ENCODE assay signal across 22 cellular contexts in the genomic region with DNA sequence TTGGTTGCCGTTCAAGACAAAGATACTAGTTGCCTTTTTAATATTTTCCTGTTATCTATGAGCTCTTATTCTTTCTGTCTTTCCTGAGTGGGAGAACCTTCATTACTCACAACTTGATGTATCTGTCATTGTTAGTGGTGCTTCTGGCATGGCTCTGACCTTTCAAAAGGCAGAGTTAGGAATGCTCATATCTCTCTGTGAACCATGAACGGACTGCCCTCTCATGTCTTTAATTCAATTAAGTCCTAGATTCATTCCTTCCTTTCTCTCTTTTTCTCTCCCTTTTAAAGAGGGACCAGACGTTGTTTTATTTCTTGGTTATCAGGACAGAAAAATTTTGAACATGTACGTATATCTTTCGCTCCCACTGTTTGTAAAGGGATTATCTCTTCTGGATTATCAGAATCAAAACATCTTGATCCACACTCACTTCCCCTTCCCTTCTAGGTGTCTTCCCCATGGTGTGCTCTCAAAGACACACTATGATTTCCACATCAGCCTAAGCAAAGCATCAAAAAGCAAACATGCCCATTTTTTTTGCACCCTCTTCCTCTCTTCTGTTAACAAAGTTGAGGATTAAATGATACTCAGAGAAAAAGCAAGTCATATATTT.
DNase-seq lines count a peak whose midpoint lies in the region; ATAC-seq, FAIRE-seq and TF ChIP-seq lines count a peak whose summit lies in the region.
"Had no signal": no experiment of that assay in that cellular context is flagged by ENCODE, and none has a peak within 500 bp of the region (broad histone marks: within the 10 kb centered on the region; RNA-seq: fewer than 3 reads in every experiment).

No MANE protein-coding gene starts in this region.

- H3K27ac Mint-ChIP-seq in Caco-2 (ENCODE audit: unreplicated experiment), result peak overlapping the region; percentile 32
- peak overlapping the region; percentile 65 for H3K27ac Mint-ChIP-seq in mesothelial cell of epicardium
- H3K27ac Mint-ChIP-seq: activated naive CD8-positive, alpha-beta T cell treated with anti-CD3 and anti-CD28 coated beads, Interleukin-2, amount 50 U/mL, for 24 hours had no signal

- H3K9me3 ChIP-seq in Caco-2 (no peaks in the 10 kb centered on the region), K562 (replicated peaks; ENCODE audit: control insufficient read depth, insufficient read depth, low read depth, low read length) (no peaks in the 10 kb centered on the region)
- H3K9me3 ChIP-seq: prostate gland, tibial nerve had no signal

- H3K9me3 Mint-ChIP-seq in Caco-2 (ENCODE audit: unreplicated experiment) (no peaks in the 10 kb centered on the region), mesothelial cell of epicardium (no peaks in the 10 kb centered on the region)
- H3K9me3 Mint-ChIP-seq: activated naive CD8-positive, alpha-beta T cell treated with anti-CD3 and anti-CD28 coated beads, Interleukin-2, amount 50 U/mL, for 24 hours had no signal

- H3K4me3 ChIP-seq in Caco-2 (ENCODE audit: low read depth, low read length), result no peak overlapping the region
- no peak overlapping the region for H3K4me3 ChIP-seq in HL-60 (replicated peaks; ENCODE audit: insufficient read depth, low read length)
- no peak overlapping the region for H3K4me3 ChIP-seq in K562
- H3K4me3 ChIP-seq: prostate gland, tibial nerve had no signal

- BruUV-seq in Caco-2 (replicated peaks; lab: Mats Ljungman, UMichigan) (no TSS peak), K562 (replicated peaks; lab: Mats Ljungman, UMichigan) (no TSS peak)

- peaks cover 9% of the 10 kb centered on the region; the same call in 2 of the 3 replicates for H3K79me2 ChIP-seq in K562 (ENCODE audit: control insufficient read depth, insufficient read depth, low read length)

- H3K4me3 Mint-ChIP-seq in Caco-2 (ENCODE audit: unreplicated experiment) (peak overlapping the region; percentile 49), mesothelial cell of epicardium (no peak overlapping the region)
- H3K4me3 Mint-ChIP-seq: activated naive CD8-positive, alpha-beta T cell treated with anti-CD3 and anti-CD28 coated beads, Interleukin-2, amount 50 U/mL, for 24 hours had no signal

- no peak overlapping the region for H3K9ac ChIP-seq in K562 (ENCODE audit: insufficient read depth in 1 of 2, low read depth in 2 of 2, low read length in 2 of 2)

- no peak for TF ChIP-seq EP300 in K562 (IDR thresholded peaks at IDR 0.05; ENCODE audit: low read length)

- no peak for DNase-seq in Caco-2
- DNase-seq in HL-60 (ENCODE audit: low read depth in 1 of 2, low spot score in 1 of 2), result peak; percentile 8 to 26
- no peak for DNase-seq in K562 (ENCODE audit: extremely low read depth in 1 of 4, low spot score in 3 of 4)
- no peak for DNase-seq in mesothelial cell of epicardium (ENCODE audit: low spot score in 2 of 2, unreplicated experiment in 2 of 2)
- DNase-seq in stimulated activated CD4-positive, alpha-beta T cell treated with anti-CD3 and anti-CD28 coated beads, Interleukin-1b, Interleukin-23, amount 100 ng/mL, for 48 hours, result no peak
- no peak for DNase-seq in KBM-7
- DNase-seq: activated CD4-positive, alpha-beta T cell treated with anti-CD3 and anti-CD28 coated beads for 48 hours; activated naive CD8-positive, alpha-beta T cell treated with anti-CD3 and anti-CD28 coated beads, Interleukin-2, amount 50 U/mL, for 24 hours; dermis blood vessel endothelial cell; DMS79 treated with DMSO at 0.1 percent for 48 hours; foreskin keratinocyte; Kasumi-1; left cardiac atrium; NCI-H1092 treated with DMSO at 0.1 percent for 48 hours; NCI-H2081; NCI-H510A treated with DMSO at 0.1 percent for 48 hours; stimulated activated naive CD4-positive, alpha-beta T cell treated with Interleukin-2 at 50 U/mL for 16 hours had no signal

- intact Hi-C loops in Caco-2 (cut with micrococcal nuclease; ENCODE audit: unreplicated experiment), result loop anchor here (2.0 to 5.0 kb wide), 2 partner anchors 20 to 39 kb away; no protein-coding TSS in a partner anchor
- intact Hi-C loops in K562 (cut with micrococcal nuclease), result loop anchor here (5.0 kb wide), 1 partner anchor 91 kb away; a partner anchor contains a TSS

- peaks cover 26% of the 10 kb centered on the region for H4K20me1 ChIP-seq in K562 (replicated peaks; ENCODE audit: control insufficient read depth, insufficient read depth, low read length)

- no peak overlapping the region for H2AFZ ChIP-seq in K562 (ENCODE audit: low read depth, low read length)

- in situ Hi-C loops in K562 (cut with MboI) (no loop called here), KBM-7 (cut with MboI; ENCODE audit: low pct_unique_long_range_greater_than_20kb, low sequenced_read_pairs) (no loop called here)

- no peak for TF ChIP-seq RAD21 in K562 (CRISPR knock-in tag; conservative IDR thresholded peaks at IDR 0.05 in 1 of 2, IDR thresholded peaks at IDR 0.05 in 1 of 2)

- POLR2A ChIA-PET in Caco-2 (lab: Charles Lee), result no interaction called here
- POLR2A ChIA-PET in K562 (lab: Yijun Ruan, JAX), result no interaction called here

- no peaks in the 10 kb centered on the region for H3K27me3 ChIP-seq in Caco-2 (replicated peaks; ENCODE audit: control insufficient read depth, insufficient read depth, low read length)
- no peaks in the 10 kb centered on the region for H3K27me3 ChIP-seq in HL-60 (ENCODE audit: insufficient read depth, poor library complexity, severe bottlenecking)
- H3K27me3 ChIP-seq in K562 (ENCODE audit: control insufficient read depth in 2 of 2, insufficient read depth in 2 of 2, low read length in 2 of 2), result no peaks in the 10 kb centered on the region
- H3K27me3 ChIP-seq: foreskin keratinocyte, tibial nerve had no signal

- TF ChIP-seq CTCF in Caco-2 (IDR thresholded peaks at IDR 0.05; ENCODE audit: insufficient read depth in 1 of 2, low read depth in 1 of 2, low read length in 1 of 2, severe bottlenecking in 1 of 2, unreplicated experiment in 1 of 2) (no peak), HL-60 (IDR thresholded peaks at IDR 0.05; ENCODE audit: insufficient read depth, low read length) (no peak), K562 (IDR thresholded peaks at IDR 0.05 in 2 of 3, conservative IDR thresholded peaks at IDR 0.05 in 1 of 3; ENCODE audit: insufficient read depth in 2 of 3, low read depth in 1 of 3, low read length in 3 of 3) (no peak), mesothelial cell of epicardium (IDR thresholded peaks at IDR 0.05; ENCODE audit: unreplicated experiment) (no peak)

- no peak for FAIRE-seq in K562 (lab: Jason Lieb, UNC)
- FAIRE-seq: H1 had no signal

- H3K9me1 ChIP-seq in K562 (ENCODE audit: control insufficient read depth, insufficient read depth, low read length), result no peaks in the 10 kb centered on the region

- H3K4me1 ChIP-seq in Caco-2 (peaks cover 82% of the 10 kb centered on the region), K562 (replicated peaks in 1 of 2; ENCODE audit: control insufficient read depth in 2 of 2, insufficient read depth in 2 of 2, low read length in 2 of 2) (peaks cover 0 to 10% of the 10 kb centered on the region in 2 experiments; a peak in 4 of 5 replicates)
- H3K4me1 ChIP-seq: prostate gland had no signal

- WGBS in K562 (ENCODE audit: insufficient coverage, low coverage, missing lambda C conversion rate), result 18% methylated on average over 4 of the region's 5 CpGs

- ATAC-seq in K562, result no peak
- no peak for ATAC-seq in GM21423 (IDR thresholded peaks at IDR 0.05; ENCODE audit: unreplicated experiment)
- ATAC-seq: activated naive CD8-positive, alpha-beta T cell treated with anti-CD3 and anti-CD28 coated beads, Interleukin-2, amount 50 U/mL, for 24 hours; foreskin keratinocyte had no signal

- H3K27me3 Mint-ChIP-seq in Caco-2 (ENCODE audit: insufficient read depth, unreplicated experiment) (no peaks in the 10 kb centered on the region), mesothelial cell of epicardium (ENCODE audit: low read depth) (no peaks in the 10 kb centered on the region)
- H3K27me3 Mint-ChIP-seq: activated naive CD8-positive, alpha-beta T cell treated with anti-CD3 and anti-CD28 coated beads, Interleukin-2, amount 50 U/mL, for 24 hours had no signal

- peaks cover 55% of the 10 kb centered on the region for H3K4me1 Mint-ChIP-seq in Caco-2 (ENCODE audit: low read depth, unreplicated experiment)
- H3K4me1 Mint-ChIP-seq in mesothelial cell of epicardium, result peaks cover 67% of the 10 kb centered on the region

- H3K27ac ChIP-seq in HL-60 (replicated peaks) (no peak overlapping the region), K562 (ENCODE audit: extremely low read depth, low read depth, low read length) (no peak overlapping the region)
- H3K27ac ChIP-seq: foreskin keratinocyte, prostate gland, RWPE1, tibial nerve had no signal

- TF ChIP-seq POLR2A in K562 (conservative IDR thresholded peaks at IDR 0.05), result no peak

- H3K36me3 Mint-ChIP-seq in Caco-2 (ENCODE audit: insufficient read depth, unreplicated experiment) (peaks cover 5% of the 10 kb centered on the region), mesothelial cell of epicardium (no peaks in the 10 kb centered on the region)

- no peak overlapping the region for H3K4me2 ChIP-seq in K562 (ENCODE audit: insufficient read depth, low read length)

- H3K36me3 ChIP-seq in Caco-2 (ENCODE audit: control insufficient read depth, insufficient read depth, low read length) (no peaks in the 10 kb centered on the region), K562 (ENCODE audit: control insufficient read depth, insufficient read depth, low read length) (no peaks in the 10 kb centered on the region)
- H3K36me3 ChIP-seq: prostate gland, tibial nerve had no signal

- CTCF ChIA-PET in Caco-2 (lab: Charles Lee) (no interaction called here), K562 (lab: Yijun Ruan, JAX; ENCODE audit: low intra/inter-chr PET ratio) (no interaction called here)

TF ChIP-seq in K562, 482 proteins besides CTCF, POLR2A, EP300 and RAD21 (continues in another document):
- peak; percentile 21; the same call in 1 of the 2 replicates for TF ChIP-seq SMARCE1 (IDR thresholded peaks at IDR 0.05)
- TF ChIP-seq, protein P1, sequence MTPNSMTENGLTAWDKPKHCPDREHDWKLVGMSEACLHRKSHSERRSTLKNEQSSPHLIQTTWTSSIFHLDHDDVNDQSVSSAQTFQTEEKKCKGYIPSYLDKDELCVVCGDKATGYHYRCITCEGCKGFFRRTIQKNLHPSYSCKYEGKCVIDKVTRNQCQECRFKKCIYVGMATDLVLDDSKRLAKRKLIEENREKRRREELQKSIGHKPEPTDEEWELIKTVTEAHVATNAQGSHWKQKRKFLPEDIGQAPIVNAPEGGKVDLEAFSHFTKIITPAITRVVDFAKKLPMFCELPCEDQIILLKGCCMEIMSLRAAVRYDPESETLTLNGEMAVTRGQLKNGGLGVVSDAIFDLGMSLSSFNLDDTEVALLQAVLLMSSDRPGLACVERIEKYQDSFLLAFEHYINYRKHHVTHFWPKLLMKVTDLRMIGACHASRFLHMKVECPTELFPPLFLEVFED (CRISPR knock-in tag; conservative IDR thresholded peaks at IDR 0.05), result no peak
- peak in 1 of 2 experiments; percentile 36; a peak in 1 of 4 replicates for TF ChIP-seq FOXA3 (CRISPR knock-in tag; conservative IDR thresholded peaks at IDR 0.05 in 1 of 2, IDR thresholded peaks at IDR 0.05 in 1 of 2)
- TF ChIP-seq TAL1 (IDR thresholded peaks at IDR 0.05), result 0 out of 2 replicates have a peak, but pooled peaks have one; percentile 11
- peak; percentile 52 for TF ChIP-seq CBFA2T3 (IDR thresholded peaks at IDR 0.05)
- TF ChIP-seq OTX1 (CRISPR knock-in tag; IDR thresholded peaks at IDR 0.05), result no peak
- peak; percentile 15; the same call in 1 of the 2 replicates for TF ChIP-seq ARID1B (IDR thresholded peaks at IDR 0.05)

Comparison
In these comparisons a context has a peak if more than half of its experiments do, and no peak if none do; other contexts are left out.
1. DNase-seq: peak in HL-60 (2 of 2); none in Caco-2 (0 of 2), K562 (0 of 4), mesothelial cell of epicardium (0 of 2), stimulated activated CD4-positive, alpha-beta T cell treated with anti-CD3 and anti-CD28 coated beads, Interleukin-1b, Interleukin-23, amount 100 ng/mL, for 48 hours (single experiment) and KBM-7 (single experiment).